8 cellular contexts compared by ENCODE assay signal in genomic region chrX:40154229-40154852, GRCh38. TPM values are rescaled to one million over a fixed set of nuclear protein-coding genes. Genes with fewer than 3 reads are reported as not detected.
A peak's percentile ranks its signal among the peaks of the same experiment; 100 is the strongest.
DNase-seq lines count a peak whose midpoint lies in the region; ATAC-seq and TF ChIP-seq lines count a peak whose summit lies in the region.

No MANE protein-coding gene starts in this region.

- peak overlapping the region; percentile 15 for H3K27ac Mint-ChIP-seq in T-helper 1 cell treated with Interleukin-12 subunit alpha and Interleukin-12 subunit beta and Interleukin-4 antibody, amounts not matched to agents 30 μg/mL and 1 μg/mL, for 36 hours
- H3K27ac Mint-ChIP-seq in stimulated activated memory B cell treated with anti-CD40 and anti-IgM and Interleukin-4, amounts not matched to agents 10 μg/mL and 1 μg/mL and 100 μg/mL, for 72 hours: no peak overlapping the region

- H3K4me1 ChIP-seq in ascending aorta: peaks cover 9 to 10% of the 10 kb centered on the region in 2 donors

- H3K36me3 ChIP-seq in ascending aorta: no peaks in the 10 kb centered on the region

- H3K4me3 ChIP-seq in ascending aorta (peak overlapping the region; percentile 56 to 62), iPS-18c (ENCODE audit: insufficient read depth, low read depth, low read length) (peak overlapping the region; percentile 52)

- peak overlapping the region; percentile 46 to 67 for H3K27ac ChIP-seq in ascending aorta

- H3K9me3 ChIP-seq in ascending aorta: no peaks in the 10 kb centered on the region
- peaks cover 18% of the 10 kb centered on the region for H3K9me3 ChIP-seq in iPS-18c (ENCODE audit: control insufficient read depth, insufficient read depth, low read length)

- no peaks in the 10 kb centered on the region for H3K27me3 Mint-ChIP-seq in T-helper 1 cell treated with Interleukin-12 subunit alpha and Interleukin-12 subunit beta and Interleukin-4 antibody, amounts not matched to agents 30 μg/mL and 1 μg/mL, for 36 hours (ENCODE audit: low read depth)
- H3K27me3 Mint-ChIP-seq in stimulated activated memory B cell treated with anti-CD40 and anti-IgM and Interleukin-4, amounts not matched to agents 10 μg/mL and 1 μg/mL and 100 μg/mL, for 72 hours: no peaks in the 10 kb centered on the region

- H3K9me3 Mint-ChIP-seq in T-helper 1 cell treated with Interleukin-12 subunit alpha and Interleukin-12 subunit beta and Interleukin-4 antibody, amounts not matched to agents 30 μg/mL and 1 μg/mL, for 36 hours: no peaks in the 10 kb centered on the region
- no peaks in the 10 kb centered on the region for H3K9me3 Mint-ChIP-seq in stimulated activated memory B cell treated with anti-CD40 and anti-IgM and Interleukin-4, amounts not matched to agents 10 μg/mL and 1 μg/mL and 100 μg/mL, for 72 hours

- no peak for TF ChIP-seq CTCF in ascending aorta (IDR thresholded peaks at IDR 0.05)

- no peak for DNase-seq in T-helper 1 cell
- DNase-seq in NCI-H2171 treated with DMSO at 0.1 percent for 48 hours (lab: John Stamatoyannopoulos, UW): peak; percentile 80
- DNase-seq in ascending aorta (ENCODE audit: low spot score in 2 of 2): no peak
- DNase-seq in stimulated activated CD4-positive, alpha-beta T cell treated with anti-CD3 and anti-CD28 coated beads, Interleukin-12 subunit alpha, Interleukin-12 subunit beta, amount 100 ng/mL, for 4 hours: no peak

- intact Hi-C loops in ascending aorta (cut with DNase I): loop anchor here (2.0 to 5.0 kb wide), 4 partner anchors 20 to 142 kb away; no protein-coding TSS in a partner anchor

- peaks cover 13% of the 10 kb centered on the region for H3K4me1 Mint-ChIP-seq in T-helper 1 cell treated with Interleukin-12 subunit alpha and Interleukin-12 subunit beta and Interleukin-4 antibody, amounts not matched to agents 30 μg/mL and 1 μg/mL, for 36 hours (ENCODE audit: low read depth)
- peaks cover 9% of the 10 kb centered on the region for H3K4me1 Mint-ChIP-seq in stimulated activated memory B cell treated with anti-CD40 and anti-IgM and Interleukin-4, amounts not matched to agents 10 μg/mL and 1 μg/mL and 100 μg/mL, for 72 hours

- peaks cover 8% of the 10 kb centered on the region for H3K27me3 ChIP-seq in ascending aorta

- no peaks in the 10 kb centered on the region for H3K36me3 Mint-ChIP-seq in T-helper 1 cell treated with Interleukin-12 subunit alpha and Interleukin-12 subunit beta and Interleukin-4 antibody, amounts not matched to agents 30 μg/mL and 1 μg/mL, for 36 hours (ENCODE audit: low read depth)
- H3K36me3 Mint-ChIP-seq in stimulated activated memory B cell treated with anti-CD40 and anti-IgM and Interleukin-4, amounts not matched to agents 10 μg/mL and 1 μg/mL and 100 μg/mL, for 72 hours: no peaks in the 10 kb centered on the region

- ATAC-seq in stimulated activated memory B cell treated with anti-CD40 and anti-IgM and Interleukin-4, amounts not matched to agents 10 μg/mL and 1 μg/mL and 100 μg/mL, for 72 hours: no peak
- ATAC-seq in HG02759 (IDR thresholded peaks at IDR 0.05; ENCODE audit: unreplicated experiment): no peak

- H3K4me3 Mint-ChIP-seq in T-helper 1 cell treated with Interleukin-12 subunit alpha and Interleukin-12 subunit beta and Interleukin-4 antibody, amounts not matched to agents 30 μg/mL and 1 μg/mL, for 36 hours: peak overlapping the region; percentile 80
- peak overlapping the region; percentile 78 for H3K4me3 Mint-ChIP-seq in stimulated activated memory B cell treated with anti-CD40 and anti-IgM and Interleukin-4, amounts not matched to agents 10 μg/mL and 1 μg/mL and 100 μg/mL, for 72 hours

RNA-seq across cellular contexts. Expression of gene BCOR, which starts 56.6 kb away (rescaled TPM):
- 26.7 TPM for total RNA-seq in ascending aorta
